In the genomic region with DNA sequence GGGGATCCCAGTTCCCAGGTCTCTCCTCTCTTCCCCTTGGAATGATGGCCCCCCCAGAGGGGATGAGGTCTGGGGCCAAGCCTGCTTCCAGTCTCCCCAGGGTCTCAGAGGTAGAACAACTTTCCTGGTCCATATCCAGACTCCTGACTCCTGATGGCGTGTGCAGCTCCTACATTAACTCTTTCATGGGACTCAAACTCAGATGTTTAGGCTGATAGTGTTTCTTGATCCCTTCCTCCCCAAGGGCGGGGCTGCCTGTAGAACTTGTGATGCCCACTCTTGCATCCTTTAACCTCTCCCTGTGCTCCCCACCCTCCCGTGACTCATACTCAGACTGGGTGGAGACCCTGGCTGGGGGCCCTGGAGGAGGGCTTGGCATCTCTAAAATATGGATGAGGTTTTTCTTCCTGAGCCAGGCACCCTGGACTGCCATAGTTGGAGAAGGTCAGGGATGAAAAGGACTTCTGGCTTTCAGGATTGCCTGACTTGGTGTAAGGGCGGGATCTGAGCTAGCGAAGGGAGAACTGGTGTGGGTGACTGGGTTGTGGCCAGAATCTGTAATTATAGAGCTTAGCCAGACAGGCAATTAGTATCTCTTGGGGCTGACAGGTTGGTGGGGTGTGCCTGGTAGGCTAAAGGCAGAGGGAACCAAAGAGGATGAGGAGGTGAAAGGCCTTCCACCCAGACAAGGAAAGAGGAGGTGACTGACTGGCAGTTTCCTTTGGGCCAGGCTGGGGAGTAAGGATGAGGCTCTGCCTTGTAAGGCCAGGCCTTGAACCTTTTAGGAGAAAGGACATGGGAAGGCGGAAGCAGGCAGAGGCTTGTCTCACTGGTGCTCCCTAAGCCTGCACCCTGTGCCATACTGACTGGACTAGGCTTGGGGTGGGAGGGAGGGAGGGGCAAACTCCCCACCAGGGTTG, we compare ENCODE assay signal across 8 cellular contexts. TPM values are rescaled to one million over a fixed set of nuclear protein-coding genes. Genes with fewer than 3 reads are reported as not detected.
A peak's percentile ranks its signal among the peaks of the same experiment; 100 is the strongest.
DNase-seq lines count a peak whose midpoint lies in the region; ATAC-seq lines count a peak whose summit lies in the region.

No MANE protein-coding gene starts in this region.

- peak overlapping the region; percentile 93 for H3K27ac Mint-ChIP-seq in activated naive CD8-positive, alpha-beta T cell
- peak overlapping the region; percentile 84 for H3K27ac Mint-ChIP-seq in stimulated activated naive B cell treated with anti-CD40 and anti-IgM and Interleukin-4, amounts not matched to agents 10 μg/mL and 1 μg/mL and 100 μg/mL, for 72 hours

- H3K4me3 ChIP-seq in ACC112 (ENCODE audit: low read depth, low read length) (peak overlapping the region; percentile 92), right cardiac atrium (ENCODE audit: low read length) (peak overlapping the region; percentile 97)

- H3K9me3 Mint-ChIP-seq in activated naive CD8-positive, alpha-beta T cell (ENCODE audit: low read depth), result no peaks in the 10 kb centered on the region
- H3K9me3 Mint-ChIP-seq in stimulated activated naive B cell treated with anti-CD40 and anti-IgM and Interleukin-4, amounts not matched to agents 10 μg/mL and 1 μg/mL and 100 μg/mL, for 72 hours, result no peaks in the 10 kb centered on the region

- WGBS in right cardiac atrium, result 46% methylated on average over 6 of the region's 6 CpGs

- peaks cover 55% of the 10 kb centered on the region for H3K4me1 Mint-ChIP-seq in activated naive CD8-positive, alpha-beta T cell (ENCODE audit: low read depth)
- H3K4me1 Mint-ChIP-seq in stimulated activated naive B cell treated with anti-CD40 and anti-IgM and Interleukin-4, amounts not matched to agents 10 μg/mL and 1 μg/mL and 100 μg/mL, for 72 hours, result peaks cover 39 to 58% of the 10 kb centered on the region in 2 donors

- ATAC-seq in right cardiac atrium (peak; percentile 15 to 70), GM18907 (IDR thresholded peaks at IDR 0.05; ENCODE audit: unreplicated experiment) (no peak)
- ATAC-seq in stimulated activated naive B cell treated with anti-CD40 and anti-IgM and Interleukin-4, amounts not matched to agents 10 μg/mL and 1 μg/mL and 100 μg/mL, for 72 hours (replicated peaks), result no peak

- peaks cover 23% of the 10 kb centered on the region for H3K79me2 ChIP-seq in ACC112 (ENCODE audit: control insufficient read depth, insufficient read depth, low read length, unreplicated experiment)

- H3K27me3 Mint-ChIP-seq in activated naive CD8-positive, alpha-beta T cell, result no peaks in the 10 kb centered on the region
- H3K27me3 Mint-ChIP-seq in stimulated activated naive B cell treated with anti-CD40 and anti-IgM and Interleukin-4, amounts not matched to agents 10 μg/mL and 1 μg/mL and 100 μg/mL, for 72 hours, result peaks cover 8 to 11% of the 10 kb centered on the region in 2 donors

- intact Hi-C loops in right cardiac atrium (cut with DNase I), result loop anchor here in 1 of 4 donors (10.0 kb wide), 1 partner anchor 102 kb away; the partner anchor contains the start of gene UBAP2L

- H3K36me3 Mint-ChIP-seq in activated naive CD8-positive, alpha-beta T cell, result peaks cover 9% of the 10 kb centered on the region
- H3K36me3 Mint-ChIP-seq in stimulated activated naive B cell treated with anti-CD40 and anti-IgM and Interleukin-4, amounts not matched to agents 10 μg/mL and 1 μg/mL and 100 μg/mL, for 72 hours, result peaks cover 6 to 17% of the 10 kb centered on the region in 2 donors

- H2AFZ ChIP-seq in ACC112 (ENCODE audit: low read length, unreplicated experiment), result no peak overlapping the region

- no peaks in the 10 kb centered on the region for H3K9me3 ChIP-seq in right cardiac atrium (ENCODE audit: control insufficient read depth, low read length)

- H3K27ac ChIP-seq in ACC112 (ENCODE audit: low read depth, low read length) (peak overlapping the region; percentile 96), right cardiac atrium (ENCODE audit: low read length) (peak overlapping the region; percentile 87)

- peaks cover 26% of the 10 kb centered on the region for H3K4me1 ChIP-seq in ACC112 (ENCODE audit: control insufficient read depth, insufficient read depth, low read length, unreplicated experiment)
- H3K4me1 ChIP-seq in right cardiac atrium (ENCODE audit: control insufficient read depth, insufficient read depth, low read length), result peaks cover 13% of the 10 kb centered on the region

- H3K36me3 ChIP-seq in ACC112 (ENCODE audit: insufficient read depth, low read length), result peaks cover 9% of the 10 kb centered on the region

- peak overlapping the region; percentile 96 for H3K4me3 Mint-ChIP-seq in activated naive CD8-positive, alpha-beta T cell
- H3K4me3 Mint-ChIP-seq in stimulated activated naive B cell treated with anti-CD40 and anti-IgM and Interleukin-4, amounts not matched to agents 10 μg/mL and 1 μg/mL and 100 μg/mL, for 72 hours, result peak overlapping the region; percentile 91 to 98

- peak; percentile 56 for DNase-seq in HS-27A (ENCODE audit: low read depth)
- peak; percentile 81 to 85 (median 83) for DNase-seq in right cardiac atrium
- DNase-seq in stimulated activated naive B cell treated with anti-CD40 and anti-IgM and Interleukin-4, amounts not matched to agents 10 μg/mL and 1 μg/mL and 100 μg/mL, for 72 hours, result no peak
- DNase-seq in NOMO-1 (lab: John Stamatoyannopoulos, UW; ENCODE audit: unreplicated experiment in 2 of 2), result no peak
- no peak for DNase-seq in GDM1 (lab: John Stamatoyannopoulos, UW)

- peaks cover 9% of the 10 kb centered on the region for H3K27me3 ChIP-seq in ACC112 (ENCODE audit: insufficient read depth, low read length)
- no peaks in the 10 kb centered on the region for H3K27me3 ChIP-seq in right cardiac atrium (ENCODE audit: control insufficient read depth, insufficient read depth)

RNA-seq across cellular contexts. Expression of gene ATP8B2, which starts 1.5 kb away (rescaled TPM):
- total RNA-seq in right cardiac atrium, result 10 to 100 TPM; 25.1 to 33.1 (median 27.3) TPM
- polyA plus RNA-seq in right cardiac atrium, result 15.9 TPM

RNA-seq across cellular contexts. Expression of gene AQP10, which starts 5.9 kb away (rescaled TPM):
- under 1 TPM in 3 of 4 donors, not detected in 1; 0.12 to 0.37 (median 0.19) TPM for total RNA-seq in right cardiac atrium
- polyA plus RNA-seq in right cardiac atrium, result 0.23 TPM

RNA-seq across cellular contexts. Expression of gene HAX1, which starts 54.4 kb away (rescaled TPM):
- 100 to 1,000 TPM; 116 to 152 (median 133) TPM for total RNA-seq in right cardiac atrium
- 203 TPM for polyA plus RNA-seq in right cardiac atrium

Comparison
In these comparisons a context has a peak if more than half of its experiments do, and no peak if none do; other contexts are left out.
1. DNase-seq: peak in HS-27A (single experiment) and right cardiac atrium (3 of 3); none in stimulated activated naive B cell treated with anti-CD40 and anti-IgM and Interleukin-4, amounts not matched to agents 10 μg/mL and 1 μg/mL and 100 μg/mL, for 72 hours (single experiment), NOMO-1 (0 of 2) and GDM1 (single experiment).
2. ATAC-seq: peak in right cardiac atrium (2 of 2); none in stimulated activated naive B cell treated with anti-CD40 and anti-IgM and Interleukin-4, amounts not matched to agents 10 μg/mL and 1 μg/mL and 100 μg/mL, for 72 hours (0 of 2) and GM18907 (single experiment).